In the genomic region with DNA sequence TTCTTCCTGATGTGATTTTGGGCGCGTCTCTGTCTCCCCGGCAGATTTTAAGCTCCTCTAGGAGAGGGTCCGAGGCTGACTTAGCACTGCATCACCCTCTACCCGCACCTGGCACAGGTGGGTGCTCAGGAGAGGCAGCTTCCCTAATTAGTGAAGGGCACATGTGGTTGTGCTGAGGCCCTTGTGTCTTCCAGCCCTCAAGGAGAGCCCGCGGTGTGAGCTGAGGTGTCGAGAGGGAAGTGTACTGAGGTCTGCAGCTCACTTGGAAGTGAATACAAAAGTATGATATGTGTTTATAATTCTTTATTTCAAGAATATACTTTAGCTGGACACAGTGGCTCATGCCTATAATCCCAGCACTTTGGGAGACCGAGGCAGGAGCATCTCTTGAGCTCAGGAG, we compare ENCODE assay signal across 23 cellular contexts. TPM values are rescaled to one million over a fixed set of nuclear protein-coding genes. Genes with fewer than 3 reads are reported as not detected.
A peak's percentile ranks its signal among the peaks of the same experiment; 100 is the strongest.
DNase-seq lines count a peak whose midpoint lies in the region; ATAC-seq and TF ChIP-seq lines count a peak whose summit lies in the region.
"Had no signal": no experiment of that assay in that cellular context is flagged by ENCODE, and none has a peak within 500 bp of the region (broad histone marks: within the 10 kb centered on the region; RNA-seq: fewer than 3 reads in every experiment).

No MANE protein-coding gene starts in this region.

- H2AK5ac ChIP-seq in neuronal stem cell (ENCODE audit: low read depth, low read length) = peak overlapping the region; percentile 45

- peak overlapping the region in 8 of 11 experiments; percentile 1 to 84 (median 78); a peak in 12 of 22 replicates for H3K4me2 ChIP-seq in BLaER1 treated with 17β-estradiol and CSF1 and Interleukin-3, amounts not matched to agents 10 nM and 100 nM
- no peak overlapping the region for H3K4me2 ChIP-seq in neuronal stem cell (ENCODE audit: insufficient read depth, low read length, poor library complexity, severe bottlenecking)

- no peaks in the 10 kb centered on the region for H3K9me3 ChIP-seq in BLaER1 treated with 17β-estradiol and CSF1 and Interleukin-3, amounts not matched to agents 10 nM and 100 nM (replicated peaks in 1 of 11)
- no peaks in the 10 kb centered on the region for H3K9me3 ChIP-seq in neuronal stem cell (replicated peaks in 1 of 2; ENCODE audit: control insufficient read depth in 2 of 2, insufficient read depth in 1 of 2, low read depth in 1 of 2, low read length in 2 of 2)
- H3K9me3 ChIP-seq: BE2C had no signal

- no peak overlapping the region for H2BK5ac ChIP-seq in neuronal stem cell (ENCODE audit: low read length)

- intact Hi-C loops in dorsolateral prefrontal cortex (cut with DNase I) = loop anchor here in 1 of 2 donors (5.0 kb wide), 1 partner anchor 97 kb away; no protein-coding TSS in a partner anchor

- H2BK15ac ChIP-seq in neuronal stem cell (ENCODE audit: low read length) = no peak overlapping the region

- H2AFZ ChIP-seq in neuronal stem cell (ENCODE audit: low read length) = no peak overlapping the region

- peaks cover 7 to 51% (median 37%) of the 10 kb centered on the region in 10 experiments; a peak in 19 of 20 replicates for H3K4me1 ChIP-seq in BLaER1 treated with 17β-estradiol and CSF1 and Interleukin-3, amounts not matched to agents 10 nM and 100 nM
- H3K4me1 ChIP-seq in neuronal stem cell (ENCODE audit: control insufficient read depth in 2 of 2, insufficient read depth in 1 of 2, low read depth in 1 of 2, low read length in 2 of 2) (no peaks in the 10 kb centered on the region), foreskin keratinocyte (no peaks in the 10 kb centered on the region)
- H3K4me1 ChIP-seq: BE2C had no signal

- no peak overlapping the region for H4K8ac ChIP-seq in neuronal stem cell (ENCODE audit: low read depth, low read length)

- H3K27me3 ChIP-seq in BLaER1 treated with 17β-estradiol and CSF1 and Interleukin-3, amounts not matched to agents 10 nM and 100 nM = peaks cover 0 to 9% (median 0%) of the 10 kb centered on the region in 11 experiments; a peak in 6 of 22 replicates
- H3K27me3 ChIP-seq in dorsolateral prefrontal cortex (no peaks in the 10 kb centered on the region), neuronal stem cell (ENCODE audit: control insufficient read depth in 3 of 3, insufficient read depth in 3 of 3, low read depth in 1 of 3, low read length in 3 of 3) (peaks cover 0 to 47% (median 2%) of the 10 kb centered on the region in 3 experiments), foreskin keratinocyte (no peaks in the 10 kb centered on the region)

- peaks cover 15% of the 10 kb centered on the region for H3K27me3 Mint-ChIP-seq in activated CD4-positive, alpha-beta T cell treated with anti-CD3 and anti-CD28 coated beads, Interleukin-2, amount 10 ng/mL, durations not matched to agents 7 days and 5 days

- CTCF ChIA-PET in activated CD4-positive, alpha-beta T cell treated with anti-CD3 and anti-CD28 coated beads, Interleukin-2, amount 10 ng/mL, durations not matched to agents 7 days and 5 days (lab: Charles Lee) = no interaction called here

- H3K36me3 ChIP-seq in BLaER1 treated with 17β-estradiol and CSF1 and Interleukin-3, amounts not matched to agents 10 nM and 100 nM = no peaks in the 10 kb centered on the region
- no peaks in the 10 kb centered on the region for H3K36me3 ChIP-seq in neuronal stem cell (replicated peaks in 1 of 2; ENCODE audit: control insufficient read depth in 2 of 2, insufficient read depth in 2 of 2, low read length in 2 of 2)
- H3K36me3 ChIP-seq: BE2C had no signal

- no peaks in the 10 kb centered on the region for H3K4me1 Mint-ChIP-seq in activated CD4-positive, alpha-beta T cell treated with anti-CD3 and anti-CD28 coated beads, Interleukin-2, amount 10 ng/mL, durations not matched to agents 7 days and 5 days
- H3K4me1 Mint-ChIP-seq: CD14-positive monocyte; CD4-positive, alpha-beta memory T cell; CD4-positive, CD25-positive, alpha-beta regulatory T cell; CD8-positive, alpha-beta memory T cell had no signal

- peak overlapping the region; percentile 59 for H3K18ac ChIP-seq in neuronal stem cell (ENCODE audit: low read length)

- H3K23ac ChIP-seq in neuronal stem cell (ENCODE audit: low read depth, low read length, poor library complexity) = peak overlapping the region; percentile 6

- H3K79me1 ChIP-seq in neuronal stem cell (ENCODE audit: low read depth, low read length) = no peaks in the 10 kb centered on the region

- TF ChIP-seq CTCF in dorsolateral prefrontal cortex (IDR thresholded peaks at IDR 0.05 in 54 of 56, conservative IDR thresholded peaks at IDR 0.05 in 2 of 56; ENCODE audit: low read depth in 1 of 56, partially characterized antibody in 56 of 56) (no peak), foreskin keratinocyte (conservative IDR thresholded peaks at IDR 0.05) (no peak)

- H3K4me3 Mint-ChIP-seq in activated CD4-positive, alpha-beta T cell treated with anti-CD3 and anti-CD28 coated beads, Interleukin-2, amount 10 ng/mL, durations not matched to agents 7 days and 5 days = no peak overlapping the region
- H3K4me3 Mint-ChIP-seq: CD14-positive monocyte; CD4-positive, alpha-beta memory T cell; CD4-positive, CD25-positive, alpha-beta regulatory T cell; CD8-positive, alpha-beta memory T cell had no signal

- H3K4ac ChIP-seq in neuronal stem cell (ENCODE audit: low read length) = no peak overlapping the region

- H3K27ac ChIP-seq in BLaER1 treated with 17β-estradiol and CSF1 and Interleukin-3, amounts not matched to agents 10 nM and 100 nM = no peak overlapping the region
- H3K27ac ChIP-seq in dorsolateral prefrontal cortex (peak overlapping the region in 14 of 59 donors; percentile 7 to 62 (median 39)), neuronal stem cell (replicated peaks; ENCODE audit: low read length) (no peak overlapping the region), substantia nigra (ENCODE audit: low read depth, low read length, poor library complexity, severe bottlenecking) (peak overlapping the region; percentile 32), foreskin keratinocyte (no peak overlapping the region)

- no peaks in the 10 kb centered on the region for H3K9me3 Mint-ChIP-seq in activated CD4-positive, alpha-beta T cell treated with anti-CD3 and anti-CD28 coated beads, Interleukin-2, amount 10 ng/mL, durations not matched to agents 7 days and 5 days

- H3K27ac Mint-ChIP-seq in activated CD4-positive, alpha-beta T cell treated with anti-CD3 and anti-CD28 coated beads, Interleukin-2, amount 10 ng/mL, durations not matched to agents 7 days and 5 days = no peak overlapping the region
- H3K27ac Mint-ChIP-seq: CD4-positive, alpha-beta memory T cell; CD4-positive, CD25-positive, alpha-beta regulatory T cell; CD8-positive, alpha-beta memory T cell had no signal

- H3K14ac ChIP-seq in neuronal stem cell (ENCODE audit: low read length) = no peak overlapping the region

- no peak for DNase-seq in dorsolateral prefrontal cortex
- no peak for DNase-seq in neuronal stem cell (ENCODE audit: low spot score)
- no peak for DNase-seq in substantia nigra (lab: John Stamatoyannopoulos, UW)
- DNase-seq in foreskin keratinocyte = no peak
- DNase-seq in amniotic stem cell (lab: John Stamatoyannopoulos, UW) = no peak
- no peak for DNase-seq in activated CD4-positive, alpha-beta T cell treated with anti-CD3 and anti-CD28 coated beads, Interleukin-2, amount 10 ng/mL, durations not matched to agents 7 days and 5 days
- DNase-seq: 8988T; ACHN; BE2C; CD4-positive, alpha-beta memory T cell; CD4-positive, CD25-positive, alpha-beta regulatory T cell; CD8-positive, alpha-beta memory T cell; COR-L47; DMS 273 treated with DMSO at 0.1 percent for 48 hours; DMS153; DMS79; DND-41; EL; GDM1 had no signal

- H4K91ac ChIP-seq in neuronal stem cell (ENCODE audit: low read depth, low read length, poor library complexity) = no peak overlapping the region

- H3K9ac ChIP-seq in BLaER1 treated with 17β-estradiol and CSF1 and Interleukin-3, amounts not matched to agents 10 nM and 100 nM = no peak overlapping the region
- no peak overlapping the region for H3K9ac ChIP-seq in neuronal stem cell (ENCODE audit: low read depth, low read length, poor library complexity)

- no peak overlapping the region for H3K4me3 ChIP-seq in BLaER1 treated with 17β-estradiol and CSF1 and Interleukin-3, amounts not matched to agents 10 nM and 100 nM
- H3K4me3 ChIP-seq in dorsolateral prefrontal cortex (peak overlapping the region in 52 of 59 donors; percentile 10 to 60 (median 43)), neuronal stem cell (ENCODE audit: low read length in 2 of 2) (no peak overlapping the region)
- H3K4me3 ChIP-seq: GM12878 had no signal

- H4K20me1 ChIP-seq in BLaER1 treated with 17β-estradiol and CSF1 and Interleukin-3, amounts not matched to agents 10 nM and 100 nM = no peaks in the 10 kb centered on the region; a peak in 2 of 22 replicates

- no peaks in the 10 kb centered on the region for H3K36me3 Mint-ChIP-seq in activated CD4-positive, alpha-beta T cell treated with anti-CD3 and anti-CD28 coated beads, Interleukin-2, amount 10 ng/mL, durations not matched to agents 7 days and 5 days (ENCODE audit: low read depth)
- H3K36me3 Mint-ChIP-seq: CD14-positive monocyte; CD4-positive, alpha-beta memory T cell; CD4-positive, CD25-positive, alpha-beta regulatory T cell; CD8-positive, alpha-beta memory T cell had no signal

- no peak overlapping the region for H2BK12ac ChIP-seq in neuronal stem cell (ENCODE audit: low read length)

- no peak for ATAC-seq in GM18502 (IDR thresholded peaks at IDR 0.05; ENCODE audit: poor library complexity, unreplicated experiment)
- ATAC-seq in foreskin keratinocyte = no peak
- ATAC-seq: GM12878 had no signal

- H2BK120ac ChIP-seq in neuronal stem cell (ENCODE audit: low read depth, low read length) = peak overlapping the region; percentile 26

- POLR2A ChIA-PET in activated CD4-positive, alpha-beta T cell treated with anti-CD3 and anti-CD28 coated beads, Interleukin-2, amount 10 ng/mL, durations not matched to agents 7 days and 5 days (lab: Charles Lee) = no interaction called here

- WGBS in neuronal stem cell (ENCODE audit: extremely low coverage in 2 of 2, insufficient read length in 2 of 2, insufficient replicate concordance in 1 of 2), 2 donors = no CpG with 5 or more reads among the region's 9 CpGs

RNA-seq across cellular contexts. Expression of a gene that starts 20.4 kb away (rescaled TPM):
- total RNA-seq in dorsolateral prefrontal cortex (10 to 100 TPM; 18.7 to 66.0 (median 31.7) TPM), foreskin keratinocyte (0.04 TPM in 1 of 2 replicates, not detected in the other)
- 0.20 TPM for polyA plus RNA-seq in neuronal stem cell (2013, experiment 1 of 2)
- polyA plus RNA-seq in neuronal stem cell (2013, experiment 2 of 2) = 0.22 TPM
- not detected in 2 replicates for polyA plus RNA-seq in foreskin keratinocyte
- under 1 TPM; 0.07 to 0.12 TPM for total RNA-seq in activated CD4-positive, alpha-beta T cell treated with anti-CD3 and anti-CD28 coated beads, Interleukin-2, amount 10 ng/mL, durations not matched to agents 7 days and 5 days
- total RNA-seq: GM12878 had no signal
- polyA plus RNA-seq: CD14-positive monocyte; CD4-positive, CD25-positive, alpha-beta regulatory T cell; CD8-positive, alpha-beta memory T cell had no signal

Comparison
In these comparisons a context has a peak if more than half of its experiments do, and no peak if none do; other contexts are left out.
1. H3K4me3 ChIP-seq: peak in dorsolateral prefrontal cortex (52 of 59); none in BLaER1 treated with 17β-estradiol and CSF1 and Interleukin-3, amounts not matched to agents 10 nM and 100 nM (0 of 10) and neuronal stem cell (0 of 2).
2. RNA of a gene that starts 20.4 kb away (total RNA-seq): 18.7 to 66.0 TPM in dorsolateral prefrontal cortex; 0.07 to 0.12 TPM in activated CD4-positive, alpha-beta T cell treated with anti-CD3 and anti-CD28 coated beads, Interleukin-2, amount 10 ng/mL, durations not matched to agents 7 days and 5 days and 0.04 TPM in foreskin keratinocyte; every median in the first group is over 10 times any median in the second.